Comparison of ENCODE assay signal across 32 cellular contexts in the genomic region with DNA sequence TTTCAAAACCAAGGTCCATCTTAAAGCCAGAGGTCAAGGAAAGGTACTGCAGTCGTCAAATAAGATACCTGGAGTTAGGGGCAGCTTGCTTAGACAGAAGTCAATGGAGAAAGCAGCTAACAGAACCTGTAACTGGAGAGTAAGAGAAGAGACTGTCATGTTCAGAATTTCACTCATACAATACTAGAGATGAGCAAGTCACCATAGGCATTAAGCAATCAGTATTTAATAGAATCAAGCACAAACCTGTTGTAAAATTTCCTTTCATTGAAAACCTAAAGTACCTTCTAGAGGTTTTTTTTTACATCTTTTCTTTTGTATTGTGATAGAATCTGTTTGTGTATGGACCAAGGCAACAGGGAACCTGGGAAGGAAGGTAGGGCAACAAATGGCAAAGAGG.
"Had no signal": no experiment of that assay in that cellular context is flagged by ENCODE, and none has a peak within 500 bp of the region (broad histone marks: within the 10 kb centered on the region; RNA-seq: fewer than 3 reads in every experiment).

No MANE protein-coding gene starts in this region.

- H3K27me3 ChIP-seq: adrenal gland, body of pancreas, cardiac muscle cell, colonic mucosa, esophagus muscularis mucosa, foreskin keratinocyte, gastrocnemius medialis had no signal

- H3K4me3 ChIP-seq: adrenal gland, body of pancreas, cardiac muscle cell, colonic mucosa, esophagus muscularis mucosa, gastrocnemius medialis had no signal

- FAIRE-seq: endometrium, endothelial cell of umbilical vein had no signal

- H3K4me1 ChIP-seq: adrenal gland, body of pancreas, colonic mucosa, gastrocnemius medialis had no signal

- DNase-seq: activated B cell treated with CpG ODN at 0.5 μM for 24 hours; activated CD4-positive, alpha-beta T cell treated with anti-CD3 and anti-CD28 coated beads for 48 hours; activated CD4-positive, alpha-beta T cell treated with anti-CD3 and anti-CD28 coated beads, Interleukin-2, amount 50 U/mL, for 1 hour; activated CD4-positive, alpha-beta T cell treated with anti-CD3 and anti-CD28 coated beads, Interleukin-2, amount 50 U/mL, for 48 hours; activated CD8-positive, alpha-beta memory T cell treated with anti-CD3 and anti-CD28 coated beads for 24 hours; activated CD8-positive, alpha-beta T cell treated with anti-CD3 and anti-CD28 coated beads for 36 hours; activated effector memory CD4-positive, alpha-beta T cell treated with anti-CD3 and anti-CD28 coated beads, Interleukin-2, amount 50 U/mL, for 16 hours; activated naive CD4-positive, alpha-beta T cell treated with anti-CD3 and anti-CD28 coated beads for 36 hours; activated naive CD8-positive, alpha-beta T cell treated with anti-CD3 and anti-CD28 coated beads for 36 hours; activated naive CD8-positive, alpha-beta T cell treated with anti-CD3 and anti-CD28 coated beads, Interleukin-2, amount 50 U/mL, for 24 hours; activated T-cell treated with anti-CD3 and anti-CD28 coated beads, Interleukin-2, amount 50 U/mL, for 48 hours; adrenal gland; amygdala; aorta; body of pancreas; central memory CD4-positive, alpha-beta T cell; cerebellar nuclear complex; colonic mucosa; effector CD8-positive, alpha-beta T cell; erythroblast; gastrocnemius medialis; glutamatergic neuron; T-helper 1 cell; T-helper 17 cell; T1000; WERI-Rb-1 had no signal

- H3K9me3 ChIP-seq: adrenal gland, body of pancreas, colonic mucosa, gastrocnemius medialis had no signal

- H3K27ac ChIP-seq: adrenal gland, body of pancreas, cardiac muscle cell, colonic mucosa, esophagus muscularis mucosa, gastrocnemius medialis, WERI-Rb-1 had no signal

- ATAC-seq: activated CD4-positive, CD25-positive, alpha-beta regulatory T cell treated with anti-CD3 and anti-CD28 coated beads, Interleukin-2, amount 50 U/mL, for 24 hours; activated CD8-positive, alpha-beta T cell treated with anti-CD3 and anti-CD28 coated beads for 36 hours; activated naive CD8-positive, alpha-beta T cell treated with anti-CD3 and anti-CD28 coated beads, Interleukin-2, amount 50 U/mL, for 24 hours; body of pancreas; foreskin keratinocyte; gastrocnemius medialis; T-helper 17 cell had no signal

- H3K36me3 ChIP-seq: adrenal gland, cardiac muscle cell, colonic mucosa, esophagus muscularis mucosa, gastrocnemius medialis, WERI-Rb-1 had no signal
